Comparison of ENCODE assay signal across 1 cellular context in genomic region chr10:15254808-15255655, GRCh38.
TF ChIP-seq lines count a peak whose summit lies in the region.

No MANE protein-coding gene starts in this region.

TF ChIP-seq in K562, 482 proteins besides CTCF, POLR2A, EP300 and RAD21:
- no peak for TF ChIP-seq PRDM10 (IDR thresholded peaks at IDR 0.05; ENCODE audit: partially characterized antibody)
- TF ChIP-seq SOX6 (IDR thresholded peaks at IDR 0.05), result peak; percentile 44; the same call in 1 of the 2 replicates
- TF ChIP-seq ELF1 (tag; IDR thresholded peaks at IDR 0.05), result peak; percentile 83
- TF ChIP-seq TGIF2 (CRISPR knock-in tag; IDR thresholded peaks at IDR 0.05), result no peak
- TF ChIP-seq POLR2G (IDR thresholded peaks at IDR 0.05; ENCODE audit: low read depth, low read length), result no peak
- TF ChIP-seq RCOR1 (IDR thresholded peaks at IDR 0.05; ENCODE audit: borderline replicate concordance in 1 of 2, low read depth in 2 of 2, low read length in 2 of 2), result peak in 1 of 2 experiments; percentile 82; a peak in 2 of 4 replicates
- TF ChIP-seq CEBPG (CRISPR knock-in tag; IDR thresholded peaks at IDR 0.05), result no peak
- no peak for TF ChIP-seq CEBPG (tag; conservative IDR thresholded peaks at IDR 0.05 in 1 of 2, IDR thresholded peaks at IDR 0.05 in 1 of 2)
- TF ChIP-seq RNF2 (IDR thresholded peaks at IDR 0.05), result 0 out of 2 replicates have a peak, but pooled peaks have one; percentile 2
- peak; percentile 64 for TF ChIP-seq BHLHE40 (IDR thresholded peaks at IDR 0.05; ENCODE audit: low read length)
- peak; percentile 78 for TF ChIP-seq SPI1 (IDR thresholded peaks at IDR 0.05; ENCODE audit: borderline replicate concordance, low read depth, low read length)
- TF ChIP-seq ILK (tag; IDR thresholded peaks at IDR 0.05; ENCODE audit: borderline replicate concordance, low read depth), result no peak
- no peak for TF ChIP-seq ZSCAN32 (CRISPR knock-in tag; IDR thresholded peaks at IDR 0.05)
- TF ChIP-seq VEZF1 (CRISPR knock-in tag; IDR thresholded peaks at IDR 0.05), result peak; percentile 39; the same call in 1 of the 2 replicates
- TF ChIP-seq FOXK2 (conservative IDR thresholded peaks at IDR 0.05 in 1 of 2, IDR thresholded peaks at IDR 0.05 in 1 of 2; ENCODE audit: low read depth in 2 of 2), result 0 out of 4 replicates have a peak, but pooled peaks of 1 of the 2 experiments have one; percentile 29
- peak; percentile 49 for TF ChIP-seq TCF3 (CRISPR knock-in tag; IDR thresholded peaks at IDR 0.05)
- TF ChIP-seq NFYB (IDR thresholded peaks at IDR 0.05; ENCODE audit: extremely low read depth, insufficient read length), result no peak
- TF ChIP-seq ARNT (IDR thresholded peaks at IDR 0.05), result no peak
- TF ChIP-seq MEIS2 (IDR thresholded peaks at IDR 0.05; ENCODE audit: partially characterized antibody), result peak; percentile 25
- TF ChIP-seq ZEB2 (IDR thresholded peaks at IDR 0.05), result 0 out of 2 replicates have a peak, but pooled peaks have one; percentile 15
- 0 out of 4 replicates have a peak, but pooled peaks of 1 of the 2 experiments have one; percentile 21 for TF ChIP-seq MAZ (CRISPR knock-in tag; conservative IDR thresholded peaks at IDR 0.05 in 1 of 2, IDR thresholded peaks at IDR 0.05 in 1 of 2)
- TF ChIP-seq HLTF (IDR thresholded peaks at IDR 0.05), result no peak
- no peak for TF ChIP-seq ZBTB8A (IDR thresholded peaks at IDR 0.05; ENCODE audit: partially characterized antibody)
- TF ChIP-seq JUN (IDR thresholded peaks at IDR 0.05; ENCODE audit: borderline replicate concordance, low read depth, low read length), result no peak
- no peak for TF ChIP-seq JUN (CRISPR knock-in tag; IDR thresholded peaks at IDR 0.05; ENCODE audit: borderline replicate concordance)
- TF ChIP-seq NR2C1 (IDR thresholded peaks at IDR 0.05), result no peak
- no peak for TF ChIP-seq NR2C1 (tag; IDR thresholded peaks at IDR 0.05)
- no peak for TF ChIP-seq HMG20A (CRISPR knock-in tag; conservative IDR thresholded peaks at IDR 0.05)
- TF ChIP-seq ZNF224 (CRISPR knock-in tag; IDR thresholded peaks at IDR 0.05), result no peak
- peak; percentile 38; the same call in 1 of the 2 replicates for TF ChIP-seq CXXC5 (CRISPR knock-in tag; IDR thresholded peaks at IDR 0.05)
- no peak for TF ChIP-seq ZNF830 (CRISPR knock-in tag; IDR thresholded peaks at IDR 0.05)
- no peak for TF ChIP-seq NR2F6 (CRISPR knock-in tag; IDR thresholded peaks at IDR 0.05)
- TF ChIP-seq JUNB (CRISPR knock-in tag; conservative IDR thresholded peaks at IDR 0.05), result no peak
- no peak for TF ChIP-seq ZNF717 (CRISPR knock-in tag; IDR thresholded peaks at IDR 0.05)
